ENCODE assay signal across 22 cellular contexts in the genomic region with DNA sequence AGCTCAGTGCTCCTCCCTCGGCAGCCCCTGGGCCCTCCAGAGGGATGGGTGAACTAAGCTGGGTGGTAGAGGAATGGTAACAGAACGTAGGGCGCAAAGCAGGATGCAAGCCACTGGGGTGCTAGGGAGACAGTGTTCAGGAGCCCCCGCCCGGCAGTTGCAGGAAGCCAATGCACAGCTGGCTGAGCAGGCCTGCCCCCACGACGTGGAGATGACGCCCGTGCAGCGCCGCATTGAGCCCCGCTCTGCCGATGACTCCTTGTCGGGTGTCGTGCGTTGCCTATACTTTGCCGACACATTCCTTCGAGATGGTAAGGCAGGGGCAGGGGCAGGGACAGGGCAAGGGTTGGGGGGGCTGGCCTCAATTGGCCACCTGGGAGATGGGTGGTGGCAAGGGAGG. TPM values are rescaled to one million over a fixed set of nuclear protein-coding genes. Genes with fewer than 3 reads are reported as not detected.
DNase-seq lines count a peak whose midpoint lies in the region; ATAC-seq lines count a peak whose summit lies in the region.
"Had no signal": no experiment of that assay in that cellular context is flagged by ENCODE, and none has a peak within 500 bp of the region (broad histone marks: within the 10 kb centered on the region; RNA-seq: fewer than 3 reads in every experiment).

No MANE protein-coding gene starts in this region.

- H3K14ac ChIP-seq in neuronal stem cell (ENCODE audit: low read length): peak overlapping the region; percentile 27

- H3K36me3 ChIP-seq in neuronal stem cell (replicated peaks in 1 of 2; ENCODE audit: control insufficient read depth in 2 of 2, insufficient read depth in 2 of 2, low read length in 2 of 2): peaks cover 87 to 95% of the 10 kb centered on the region in 2 donors
- H3K36me3 ChIP-seq: BE2C had no signal

- H2BK15ac ChIP-seq in neuronal stem cell (ENCODE audit: low read length): no peak overlapping the region

- no peaks in the 10 kb centered on the region for H3K9me3 ChIP-seq in neuronal stem cell (replicated peaks in 1 of 2; ENCODE audit: control insufficient read depth in 2 of 2, insufficient read depth in 1 of 2, low read depth in 1 of 2, low read length in 2 of 2)
- H3K9me3 ChIP-seq: A549, BE2C, BLaER1 had no signal

- no CpG with 5 or more reads among the region's 18 CpGs for WGBS in neuronal stem cell (ENCODE audit: extremely low coverage in 2 of 2, insufficient read length in 2 of 2, insufficient replicate concordance in 1 of 2), 2 donors

- no peak overlapping the region for H3K23ac ChIP-seq in neuronal stem cell (ENCODE audit: low read depth, low read length, poor library complexity)

- no peak overlapping the region for H3K4ac ChIP-seq in neuronal stem cell (ENCODE audit: low read length)

- ATAC-seq in Right ventricle myocardium superior (ENCODE audit: poor library complexity): no peak
- ATAC-seq: A549, GM12878 had no signal

- DNase-seq in Right ventricle myocardium superior (peak; percentile 35), cardiac septum (ENCODE audit: low spot score) (no peak), neuronal stem cell (ENCODE audit: low spot score) (no peak), AG20443 (ENCODE audit: low spot score) (no peak), HCEC 1CT (no peak)
- DNase-seq: BE2C; C1 segment of cervical spinal cord; CD4-positive, alpha-beta memory T cell; CD4-positive, CD25-positive, alpha-beta regulatory T cell; CD8-positive, alpha-beta memory T cell; COR-L47; DMS 273 treated with DMSO at 0.1 percent for 48 hours; DMS153; DMS53; DMS79; DND-41; EL; GDM1 had no signal

- H2BK5ac ChIP-seq in neuronal stem cell (ENCODE audit: low read length): no peak overlapping the region

- no peak overlapping the region for H2AFZ ChIP-seq in neuronal stem cell (ENCODE audit: low read length)

- intact Hi-C loops in Right ventricle myocardium superior (cut with DNase I) (no loop called here), cardiac septum (cut with DNase I) (no loop called here)

- no peak overlapping the region for H3K4me2 ChIP-seq in neuronal stem cell (ENCODE audit: insufficient read depth, low read length, poor library complexity, severe bottlenecking)
- H3K4me2 ChIP-seq: A549, BLaER1 had no signal

- no peak overlapping the region for H3K9ac ChIP-seq in neuronal stem cell (ENCODE audit: low read depth, low read length, poor library complexity)
- H3K9ac ChIP-seq: BLaER1 had no signal

- no peaks in the 10 kb centered on the region for H3K27me3 ChIP-seq in neuronal stem cell (ENCODE audit: control insufficient read depth in 3 of 3, insufficient read depth in 3 of 3, low read depth in 1 of 3, low read length in 3 of 3)
- H3K27me3 ChIP-seq: BE2C, BLaER1 had no signal

- H4K91ac ChIP-seq in neuronal stem cell (ENCODE audit: low read depth, low read length, poor library complexity): no peak overlapping the region

- no peak overlapping the region for H2AK5ac ChIP-seq in neuronal stem cell (ENCODE audit: low read depth, low read length)

- peak overlapping the region; percentile 94 for H4K8ac ChIP-seq in neuronal stem cell (ENCODE audit: low read depth, low read length)

- H2BK120ac ChIP-seq in neuronal stem cell (ENCODE audit: low read depth, low read length): no peak overlapping the region

- H3K4me1 ChIP-seq in neuronal stem cell (ENCODE audit: control insufficient read depth in 2 of 2, insufficient read depth in 1 of 2, low read depth in 1 of 2, low read length in 2 of 2): no peaks in the 10 kb centered on the region
- H3K4me1 ChIP-seq: BE2C, BLaER1 had no signal

- no peak overlapping the region for H3K27ac ChIP-seq in neuronal stem cell (replicated peaks; ENCODE audit: low read length)
- H3K27ac ChIP-seq: 22Rv1, A549, BLaER1 had no signal

- H3K18ac ChIP-seq in neuronal stem cell (ENCODE audit: low read length): peak overlapping the region; percentile 28

- H3K79me1 ChIP-seq in neuronal stem cell (ENCODE audit: low read depth, low read length): peaks cover 28% of the 10 kb centered on the region

- H2BK12ac ChIP-seq in neuronal stem cell (ENCODE audit: low read length): no peak overlapping the region

- H3K4me3 ChIP-seq in neuronal stem cell (ENCODE audit: low read length in 2 of 2): no peak overlapping the region
- H3K4me3 ChIP-seq: A549, BLaER1, GM12878 had no signal

RNA-seq across cellular contexts. Expression of a gene that starts 12.9 kb away (rescaled TPM):
- total RNA-seq in Right ventricle myocardium superior (7.9 TPM), cardiac septum (9.6 TPM)
- 72.8 TPM for polyA plus RNA-seq in neuronal stem cell (2013, experiment 1 of 2)
- 73.5 TPM for polyA plus RNA-seq in neuronal stem cell (2013, experiment 2 of 2)

RNA-seq across cellular contexts. Expression of a gene that starts 20.2 kb away (rescaled TPM):
- 269 TPM for total RNA-seq in Right ventricle myocardium superior
- total RNA-seq in cardiac septum: 294 TPM
- polyA plus RNA-seq in neuronal stem cell (2013, experiment 1 of 2): 127 TPM
- polyA plus RNA-seq in neuronal stem cell (2013, experiment 2 of 2): 124 TPM

RNA-seq across cellular contexts. Expression of a gene that starts 22.2 kb away (rescaled TPM):
- 32.7 TPM for total RNA-seq in Right ventricle myocardium superior
- total RNA-seq in cardiac septum: 28.0 TPM
- polyA plus RNA-seq in neuronal stem cell (2013, experiment 1 of 2): 4.4 TPM
- 4.6 TPM for polyA plus RNA-seq in neuronal stem cell (2013, experiment 2 of 2)

RNA-seq across cellular contexts. Expression of a gene that starts 54.7 kb away (rescaled TPM):
- total RNA-seq in Right ventricle myocardium superior: 179 TPM
- 168 TPM for total RNA-seq in cardiac septum
- 74.3 TPM for polyA plus RNA-seq in neuronal stem cell (2013, experiment 1 of 2)
- polyA plus RNA-seq in neuronal stem cell (2013, experiment 2 of 2): 79.4 TPM
